1 cellular context compared by ENCODE assay signal in the genomic region with DNA sequence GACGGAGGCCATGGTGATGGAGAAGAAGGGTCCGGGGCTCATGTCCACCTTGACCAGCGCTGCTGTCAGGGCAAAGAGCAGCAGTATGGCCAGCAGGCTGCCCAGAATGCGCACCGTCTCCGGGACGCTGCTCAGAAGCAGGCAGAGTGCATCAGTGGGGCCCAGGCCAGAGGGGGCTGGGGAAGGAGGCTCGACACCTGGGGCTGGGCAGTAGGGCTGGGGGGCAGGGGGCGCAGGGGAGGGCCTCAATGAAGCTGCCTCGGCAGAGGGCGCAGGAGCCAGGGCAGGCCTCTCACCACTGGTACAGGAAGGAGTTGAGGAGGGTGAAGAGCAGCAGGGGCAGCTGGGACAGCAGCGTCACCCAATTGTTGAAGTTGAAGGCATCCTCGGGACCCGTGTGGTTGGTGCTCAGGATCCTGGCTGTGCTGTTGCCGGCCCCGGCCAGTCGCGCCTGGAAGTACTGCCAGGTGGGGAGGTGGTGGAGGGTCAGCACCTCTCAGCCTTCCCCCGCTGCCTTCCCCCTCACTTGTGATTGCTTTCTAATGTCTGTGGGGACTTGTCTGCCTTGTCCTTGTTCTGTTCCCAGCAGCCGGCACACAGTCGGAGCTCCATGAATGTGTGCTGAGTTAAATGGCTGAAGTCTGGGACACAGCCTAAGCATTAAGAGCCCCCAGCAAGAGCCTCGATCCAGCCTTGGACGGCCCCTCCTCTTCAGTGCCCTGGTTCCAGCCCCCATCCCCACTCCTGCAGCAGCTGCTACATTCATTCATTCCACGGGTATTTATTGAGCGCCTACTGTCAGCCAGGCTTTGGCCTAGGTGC.
TF ChIP-seq lines count a peak whose summit lies in the region.

No MANE protein-coding gene starts in this region.

TF ChIP-seq in SK-N-SH, 30 proteins besides CTCF, POLR2A, EP300 and RAD21:
- TF ChIP-seq FOSL2 (IDR thresholded peaks at IDR 0.05; ENCODE audit: borderline replicate concordance, low read depth): no peak
- no peak for TF ChIP-seq POLR2AphosphoS5 (IDR thresholded peaks at IDR 0.05; ENCODE audit: low read depth, low read length)
- TF ChIP-seq GATA2 (CRISPR knock-in tag; IDR thresholded peaks at IDR 0.05): no peak
- TF ChIP-seq TAF1 (IDR thresholded peaks at IDR 0.05; ENCODE audit: borderline replicate concordance, low read depth, low read length): no peak
- no peak for TF ChIP-seq MAX (IDR thresholded peaks at IDR 0.05; ENCODE audit: low read depth)
- no peak for TF ChIP-seq TEAD4 (IDR thresholded peaks at IDR 0.05; ENCODE audit: borderline replicate concordance, insufficient read depth)
- TF ChIP-seq YY1 (IDR thresholded peaks at IDR 0.05; ENCODE audit: low read depth): no peak
- no peak for TF ChIP-seq REST (IDR thresholded peaks at IDR 0.05; ENCODE audit: low read depth, low read length)
- TF ChIP-seq RXRA (IDR thresholded peaks at IDR 0.05; ENCODE audit: borderline replicate concordance, low read depth): no peak
- TF ChIP-seq TCF12 (IDR thresholded peaks at IDR 0.05): no peak
- TF ChIP-seq FOXJ3 (CRISPR knock-in tag; IDR thresholded peaks at IDR 0.05): no peak
- no peak for TF ChIP-seq USF1 (IDR thresholded peaks at IDR 0.05; ENCODE audit: borderline replicate concordance, low read depth)
- TF ChIP-seq CHD2 (IDR thresholded peaks at IDR 0.05; ENCODE audit: low read length, partially characterized antibody): no peak
